In genomic region chr13:112208656-112209055, GRCh38 we compare ENCODE assay signal across 24 cellular contexts.
"Had no signal": no experiment of that assay in that cellular context is flagged by ENCODE, and none has a peak within 500 bp of the region (broad histone marks: within the 10 kb centered on the region; RNA-seq: fewer than 3 reads in every experiment).

No MANE protein-coding gene starts in this region.

- H3K4me1 ChIP-seq: colonic mucosa, foreskin keratinocyte, gastrocnemius medialis, gastroesophageal sphincter had no signal

- H3K9me3 Mint-ChIP-seq: dendritic cell treated with granulocyte-macrophage colony-stimulating factor and Interleukin-4, amounts not matched to agents 40 ng/mL and 50 ng/mL, for 4 days; effector memory CD8-positive, alpha-beta T cell; endodermal cell had no signal

- H3K27ac ChIP-seq: colonic mucosa, dorsolateral prefrontal cortex, epithelial cell of prostate, esophagus muscularis mucosa, esophagus squamous epithelium, foreskin keratinocyte, gastrocnemius medialis, gastroesophageal sphincter, heart left ventricle, heart right ventricle had no signal

- H3K27ac Mint-ChIP-seq: dendritic cell treated with granulocyte-macrophage colony-stimulating factor and Interleukin-4, amounts not matched to agents 40 ng/mL and 50 ng/mL, for 4 days; effector memory CD8-positive, alpha-beta T cell; endodermal cell had no signal

- H3K36me3 ChIP-seq: colonic mucosa, esophagus muscularis mucosa, esophagus squamous epithelium, gastrocnemius medialis, gastroesophageal sphincter, heart left ventricle, heart right ventricle had no signal

- H3K4me3 ChIP-seq: colonic mucosa, dorsolateral prefrontal cortex, esophagus muscularis mucosa, esophagus squamous epithelium, gastrocnemius medialis, gastroesophageal sphincter, heart left ventricle, heart right ventricle had no signal

- ATAC-seq: effector memory CD8-positive, alpha-beta T cell; esophagus mucosa; foreskin keratinocyte; gastrocnemius medialis; gastroesophageal sphincter; heart left ventricle; heart right ventricle had no signal

- H3K9me3 ChIP-seq: colonic mucosa, esophagus muscularis mucosa, esophagus squamous epithelium, gastrocnemius medialis, gastroesophageal sphincter, heart left ventricle had no signal

- H3K4me3 Mint-ChIP-seq: dendritic cell treated with granulocyte-macrophage colony-stimulating factor and Interleukin-4, amounts not matched to agents 40 ng/mL and 50 ng/mL, for 4 days; effector memory CD8-positive, alpha-beta T cell; endodermal cell had no signal

- DNase-seq: colonic mucosa; cortex of kidney; dermis blood vessel endothelial cell; dorsolateral prefrontal cortex; effector CD4-positive, alpha-beta T cell; effector CD8-positive, alpha-beta T cell; effector memory CD4-positive, alpha-beta T cell; effector memory CD8-positive, alpha-beta T cell; endodermal cell; erythroblast; esophagus squamous epithelium; foreskin fibroblast; foreskin keratinocyte; foreskin melanocyte; gastrocnemius medialis; glutamatergic neuron; head of caudate nucleus; heart left ventricle; heart right ventricle had no signal
